2 cellular contexts compared by ENCODE assay signal in the genomic region with DNA sequence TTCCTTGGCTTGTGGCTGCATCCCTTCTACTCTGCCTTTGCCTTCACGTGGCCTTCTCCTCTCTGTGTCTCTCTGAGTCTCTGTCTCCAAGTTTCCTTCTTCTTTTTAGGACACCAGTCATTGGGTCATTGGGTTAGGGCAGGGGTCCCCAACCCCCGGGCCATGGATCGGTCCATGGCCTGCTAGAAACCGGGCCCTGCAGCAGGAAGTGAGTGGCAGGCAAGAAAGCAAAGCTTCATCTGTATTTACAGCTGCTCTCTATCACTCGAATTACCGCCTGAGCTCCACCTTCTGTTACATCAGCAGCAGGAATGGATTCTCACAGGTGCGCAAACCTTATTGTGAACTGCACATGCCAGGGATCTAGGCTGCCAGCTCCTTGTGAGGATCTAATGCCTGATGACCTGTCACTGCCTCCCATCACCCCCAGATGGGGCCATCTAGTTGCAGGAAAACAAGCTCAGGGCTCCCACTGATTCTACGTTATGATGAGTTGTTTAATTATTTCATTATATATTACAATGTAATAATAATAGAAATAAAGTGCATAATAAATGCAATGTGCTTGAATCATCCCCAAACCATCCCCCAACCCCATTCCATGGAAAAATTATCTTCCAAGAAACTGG.
TF ChIP-seq lines count a peak whose summit lies in the region.

No MANE protein-coding gene starts in this region.

TF ChIP-seq in SK-N-SH, 30 proteins besides CTCF, POLR2A, EP300 and RAD21:
- TF ChIP-seq, protein P1, sequence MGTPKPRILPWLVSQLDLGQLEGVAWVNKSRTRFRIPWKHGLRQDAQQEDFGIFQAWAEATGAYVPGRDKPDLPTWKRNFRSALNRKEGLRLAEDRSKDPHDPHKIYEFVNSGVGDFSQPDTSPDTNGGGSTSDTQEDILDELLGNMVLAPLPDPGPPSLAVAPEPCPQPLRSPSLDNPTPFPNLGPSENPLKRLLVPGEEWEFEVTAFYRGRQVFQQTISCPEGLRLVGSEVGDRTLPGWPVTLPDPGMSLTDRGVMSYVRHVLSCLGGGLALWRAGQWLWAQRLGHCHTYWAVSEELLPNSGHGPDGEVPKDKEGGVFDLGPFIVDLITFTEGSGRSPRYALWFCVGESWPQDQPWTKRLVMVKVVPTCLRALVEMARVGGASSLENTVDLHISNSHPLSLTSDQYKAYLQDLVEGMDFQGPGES (IDR thresholded peaks at IDR 0.05; ENCODE audit: low read depth, low read length) = no peak
- TF ChIP-seq TCF12 (IDR thresholded peaks at IDR 0.05) (no peak), REST (IDR thresholded peaks at IDR 0.05; ENCODE audit: low read depth, low read length) (no peak)

TF ChIP-seq in SK-N-SH treated with all-trans-retinoic acid at 6 μM for 48 hours, 23 proteins besides CTCF, POLR2A, EP300 and RAD21 (continued from another document):
- TF ChIP-seq PATZ1 (CRISPR knock-in tag; IDR thresholded peaks at IDR 0.05; ENCODE audit: borderline replicate concordance) (no peak), TOX (CRISPR knock-in tag; IDR thresholded peaks at IDR 0.05; ENCODE audit: borderline replicate concordance) (no peak), SNAI2 (CRISPR knock-in tag; IDR thresholded peaks at IDR 0.05) (no peak), ZNF70 (CRISPR knock-in tag; IDR thresholded peaks at IDR 0.05) (no peak), PPARA (CRISPR knock-in tag; IDR thresholded peaks at IDR 0.05; ENCODE audit: borderline replicate concordance) (no peak), CSDC2 (CRISPR knock-in tag; IDR thresholded peaks at IDR 0.05) (no peak), ESRRG (CRISPR knock-in tag; IDR thresholded peaks at IDR 0.05) (no peak), POU6F1 (CRISPR knock-in tag; IDR thresholded peaks at IDR 0.05; ENCODE audit: borderline replicate concordance, low read depth) (no peak), ZNF8 (CRISPR knock-in tag; IDR thresholded peaks at IDR 0.05) (no peak), RARB (CRISPR knock-in tag; IDR thresholded peaks at IDR 0.05) (no peak), OSR1 (CRISPR knock-in tag; IDR thresholded peaks at IDR 0.05) (no peak), CREB5 (CRISPR knock-in tag; IDR thresholded peaks at IDR 0.05; ENCODE audit: low read depth) (no peak)
